In the genomic region with DNA sequence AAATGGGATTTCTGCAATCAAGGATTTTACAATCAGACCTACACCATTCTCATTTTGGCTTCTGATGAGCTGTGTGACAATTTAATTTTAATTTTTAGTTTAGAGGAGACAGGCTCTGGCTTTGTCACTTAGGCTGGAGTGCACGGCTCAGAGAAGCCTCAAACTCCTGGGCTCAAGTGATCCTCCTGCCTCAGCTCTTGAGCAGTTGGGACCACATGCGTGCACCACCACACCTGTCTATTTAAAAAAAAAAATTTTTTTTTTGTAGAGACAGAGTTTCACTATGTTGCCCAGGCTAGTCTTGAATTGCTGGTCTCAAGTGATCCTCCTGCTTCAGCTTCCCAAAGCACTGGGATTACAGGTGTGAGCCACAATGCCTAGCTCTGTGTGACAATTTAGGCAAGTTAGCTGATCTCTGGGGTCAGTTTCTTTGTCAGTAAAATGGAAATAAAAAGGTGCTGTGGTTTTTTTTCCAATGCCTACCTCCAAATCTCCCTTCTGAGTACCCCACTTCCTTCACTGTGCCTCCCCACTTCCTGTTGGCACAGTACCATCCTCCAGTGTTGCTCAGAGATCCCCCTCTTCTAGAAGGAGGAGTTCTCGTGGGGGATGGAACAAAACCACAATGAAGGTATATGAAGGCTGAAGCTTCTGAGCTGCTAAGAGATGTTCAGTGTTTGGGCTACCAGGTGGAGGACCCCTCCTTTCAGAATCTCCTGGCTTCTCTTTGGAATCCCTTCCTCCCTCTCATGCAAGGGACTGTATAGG, we compare ENCODE assay signal across 16 cellular contexts. TPM values are rescaled to one million over a fixed set of nuclear protein-coding genes. Genes with fewer than 3 reads are reported as not detected.
A peak's percentile ranks its signal among the peaks of the same experiment; 100 is the strongest.
DNase-seq lines count a peak whose midpoint lies in the region; ATAC-seq and TF ChIP-seq lines count a peak whose summit lies in the region.
"Had no signal": no experiment of that assay in that cellular context is flagged by ENCODE, and none has a peak within 500 bp of the region (broad histone marks: within the 10 kb centered on the region; RNA-seq: fewer than 3 reads in every experiment).

No MANE protein-coding gene starts in this region.

- H2AFZ ChIP-seq in PC-3 (ENCODE audit: low read length), result peak overlapping the region; percentile 42

- POLR2A ChIA-PET in PC-3 (lab: Charles Lee; ENCODE audit: unreplicated experiment), result interaction anchor here (0.6 to 3.2 kb wide), 3 partner anchors 12 to 617 kb away, joined by 3 to 34 read pairs (median 4); a partner anchor contains a TSS

- no peaks in the 10 kb centered on the region for H3K27me3 Mint-ChIP-seq in activated T-helper 17 cell treated with anti-CD3 and anti-CD28 coated beads, Interleukin-2, amount 50 U/mL, for 72 hours
- H3K27me3 Mint-ChIP-seq: central memory CD8-positive, alpha-beta T cell had no signal

- CTCF ChIA-PET in PC-3 (lab: Charles Lee), result interaction anchor here (1.4 kb wide), 1 partner anchor 53 kb away, joined by 6 read pairs; no protein-coding TSS in a partner anchor

- H3K4me1 ChIP-seq in right atrium auricular region (peaks cover 0 to 17% of the 10 kb centered on the region in 2 donors), PC-3 (ENCODE audit: insufficient read depth, low read length) (peaks cover 66% of the 10 kb centered on the region), left lung (peaks cover 0 to 29% of the 10 kb centered on the region in 2 donors), upper lobe of right lung (peaks cover 10% of the 10 kb centered on the region)
- H3K4me1 ChIP-seq: adrenal gland had no signal

- no peaks in the 10 kb centered on the region for H4K20me1 ChIP-seq in PC-3 (ENCODE audit: low read length)

- H3K79me2 ChIP-seq in PC-3 (ENCODE audit: low read length), result no peaks in the 10 kb centered on the region

- H3K9me3 ChIP-seq in right atrium auricular region (no peaks in the 10 kb centered on the region), PC-3 (ENCODE audit: low read length) (no peaks in the 10 kb centered on the region), left lung (no peaks in the 10 kb centered on the region), upper lobe of right lung (no peaks in the 10 kb centered on the region)
- H3K9me3 ChIP-seq: adrenal gland had no signal

- TF ChIP-seq CTCF in right atrium auricular region (IDR thresholded peaks at IDR 0.05) (no peak), PC-3 (conservative IDR thresholded peaks at IDR 0.05; ENCODE audit: low read depth, low read length) (no peak), left lung (IDR thresholded peaks at IDR 0.05) (no peak), upper lobe of right lung (IDR thresholded peaks at IDR 0.05) (no peak)

- H3K36me3 Mint-ChIP-seq in activated T-helper 17 cell treated with anti-CD3 and anti-CD28 coated beads, Interleukin-2, amount 50 U/mL, for 72 hours (ENCODE audit: low read depth), result no peaks in the 10 kb centered on the region
- H3K36me3 Mint-ChIP-seq: stimulated activated effector memory CD8-positive, alpha-beta T cell treated with anti-CD3 and anti-CD28 coated beads, Interleukin-12 subunit alpha, Interleukin-12 subunit beta, amount 100 ng/mL, for 72 hours had no signal

- H3K36me3 ChIP-seq in right atrium auricular region (no peaks in the 10 kb centered on the region), PC-3 (ENCODE audit: low read depth, low read length) (no peaks in the 10 kb centered on the region), left lung (no peaks in the 10 kb centered on the region), upper lobe of right lung (no peaks in the 10 kb centered on the region)
- H3K36me3 ChIP-seq: adrenal gland had no signal

- no peak for ATAC-seq in left cardiac atrium
- no peak for ATAC-seq in PC-3
- ATAC-seq in left lung, result no peak
- no peak for ATAC-seq in upper lobe of right lung
- no peak for ATAC-seq in GM19035 (IDR thresholded peaks at IDR 0.05; ENCODE audit: unreplicated experiment)
- ATAC-seq in activated T-helper 17 cell treated with anti-CD3 and anti-CD28 coated beads, Interleukin-2, amount 50 U/mL, for 72 hours (replicated peaks), result no peak
- ATAC-seq: stimulated activated effector memory CD8-positive, alpha-beta T cell treated with anti-CD3 and anti-CD28 coated beads, Interleukin-12 subunit alpha, Interleukin-12 subunit beta, amount 100 ng/mL, for 72 hours had no signal

- no peaks in the 10 kb centered on the region for H3K27me3 ChIP-seq in right atrium auricular region
- no peaks in the 10 kb centered on the region for H3K27me3 ChIP-seq in PC-3 (ENCODE audit: low read length)
- H3K27me3 ChIP-seq in left lung, result no peaks in the 10 kb centered on the region
- no peaks in the 10 kb centered on the region for H3K27me3 ChIP-seq in upper lobe of right lung
- H3K27me3 ChIP-seq: adrenal gland had no signal

- no peak overlapping the region for H3K9ac ChIP-seq in PC-3 (ENCODE audit: low read length)

- peak overlapping the region; percentile 66 for H3K4me2 ChIP-seq in PC-3 (ENCODE audit: low read length)

- H3K9me3 Mint-ChIP-seq in activated T-helper 17 cell treated with anti-CD3 and anti-CD28 coated beads, Interleukin-2, amount 50 U/mL, for 72 hours, result no peaks in the 10 kb centered on the region
- H3K9me3 Mint-ChIP-seq: activated T-helper 1 cell treated with anti-CD3 and anti-CD28 coated beads, Interleukin-12 subunit alpha, Interleukin-12 subunit beta, Interleukin-2, Interleukin-4 antibody, amounts not matched to agents 30 ng/mL and 10 ng/mL and 1 ng/mL, durations not matched to agents 14 hours and 24 hours and 36 hours; central memory CD8-positive, alpha-beta T cell; stimulated activated effector memory CD8-positive, alpha-beta T cell treated with anti-CD3 and anti-CD28 coated beads, Interleukin-12 subunit alpha, Interleukin-12 subunit beta, amount 100 ng/mL, for 72 hours had no signal

- peaks cover 6% of the 10 kb centered on the region for H3F3A ChIP-seq in PC-3 (ENCODE audit: low read length, unreplicated experiment)

- no TSS peak for BruUV-seq in PC-3 (replicated peaks; lab: Mats Ljungman, UMichigan)

- H3K4me3 ChIP-seq in right atrium auricular region (no peak overlapping the region), PC-3 (ENCODE audit: low read length) (no peak overlapping the region), left lung (no peak overlapping the region), upper lobe of right lung (no peak overlapping the region)
- H3K4me3 ChIP-seq: adrenal gland had no signal

- H3K9me2 ChIP-seq in PC-3 (replicated peaks; ENCODE audit: low read length), result no peaks in the 10 kb centered on the region

- peak overlapping the region; percentile 7 to 53 for H3K27ac ChIP-seq in right atrium auricular region
- peak overlapping the region; percentile 52 for H3K27ac ChIP-seq in PC-3 (ENCODE audit: low read length)
- peak overlapping the region; percentile 62 to 64 for H3K27ac ChIP-seq in left lung
- H3K27ac ChIP-seq in upper lobe of right lung, result peak overlapping the region; percentile 42

- peaks cover 7% of the 10 kb centered on the region for H3K4me1 Mint-ChIP-seq in activated T-helper 17 cell treated with anti-CD3 and anti-CD28 coated beads, Interleukin-2, amount 50 U/mL, for 72 hours
- H3K4me1 Mint-ChIP-seq: central memory CD8-positive, alpha-beta T cell had no signal

- H3K4me3 Mint-ChIP-seq in activated T-helper 17 cell treated with anti-CD3 and anti-CD28 coated beads, Interleukin-2, amount 50 U/mL, for 72 hours, result no peak overlapping the region
- H3K4me3 Mint-ChIP-seq: activated T-helper 1 cell treated with anti-CD3 and anti-CD28 coated beads, Interleukin-12 subunit alpha, Interleukin-12 subunit beta, Interleukin-2, Interleukin-4 antibody, amounts not matched to agents 30 ng/mL and 10 ng/mL and 1 ng/mL, durations not matched to agents 14 hours and 24 hours and 36 hours; central memory CD8-positive, alpha-beta T cell; stimulated activated effector memory CD8-positive, alpha-beta T cell treated with anti-CD3 and anti-CD28 coated beads, Interleukin-12 subunit alpha, Interleukin-12 subunit beta, amount 100 ng/mL, for 72 hours had no signal

- intact Hi-C loops in left cardiac atrium (cut with DNase I), result no loop called here
- intact Hi-C loops in PC-3 (cut with micrococcal nuclease), result no loop called here
- intact Hi-C loops in left lung (cut with DNase I), result no loop called here
- intact Hi-C loops in upper lobe of right lung (cut with DNase I), result no loop called here

- DNase-seq in right atrium auricular region (ENCODE audit: low spot score), result no peak
- DNase-seq in left cardiac atrium, result no peak
- DNase-seq in PC-3, result no peak
- DNase-seq in left lung, result no peak
- DNase-seq in upper lobe of right lung, result no peak
- no peak for DNase-seq in NCI-H187 treated with DMSO at 0.1 percent for 48 hours (lab: John Stamatoyannopoulos, UW)
- DNase-seq: activated CD4-positive, alpha-beta T cell treated with anti-CD3 and anti-CD28 coated beads, Interleukin-2, amount 50 U/mL, for 4 hours; adrenal gland; HCEC 1CT; NCI-H1105; NCI-H446 treated with DMSO at 0.1 percent for 48 hours had no signal

- H3K27ac Mint-ChIP-seq in activated T-helper 17 cell treated with anti-CD3 and anti-CD28 coated beads, Interleukin-2, amount 50 U/mL, for 72 hours, result no peak overlapping the region
- H3K27ac Mint-ChIP-seq: activated T-helper 1 cell treated with anti-CD3 and anti-CD28 coated beads, Interleukin-12 subunit alpha, Interleukin-12 subunit beta, Interleukin-2, Interleukin-4 antibody, amounts not matched to agents 30 ng/mL and 10 ng/mL and 1 ng/mL, durations not matched to agents 14 hours and 24 hours and 36 hours; stimulated activated effector memory CD8-positive, alpha-beta T cell treated with anti-CD3 and anti-CD28 coated beads, Interleukin-12 subunit alpha, Interleukin-12 subunit beta, amount 100 ng/mL, for 72 hours had no signal

RNA-seq across cellular contexts. Expression of a gene that starts 54.1 kb away (rescaled TPM):
- total RNA-seq in right atrium auricular region, result 10 to 100 TPM; 31.3 to 42.0 TPM
- 10 to 100 TPM; 37.0 to 39.1 TPM for total RNA-seq in left cardiac atrium
- total RNA-seq in PC-3 (2014; rRNA removed), result 55.8 and 71.9 TPM in 2 replicates
- total RNA-seq in left lung, result 10 to 100 TPM; 42.0 to 53.0 TPM
- total RNA-seq in upper lobe of right lung, result 55.2 TPM
- 10 to 100 TPM; 31.5 to 36.9 TPM for total RNA-seq in activated T-helper 17 cell treated with anti-CD3 and anti-CD28 coated beads, Interleukin-2, amount 50 U/mL, for 72 hours
